ENCODE assay signal across 18 cellular contexts in genomic region chr17:49928826-49929475, GRCh38. TPM values are rescaled to one million over a fixed set of nuclear protein-coding genes. Genes with fewer than 3 reads are reported as not detected.
DNase-seq lines count a peak whose midpoint lies in the region; ATAC-seq lines count a peak whose summit lies in the region.
"Had no signal": no experiment of that assay in that cellular context is flagged by ENCODE, and none has a peak within 500 bp of the region (broad histone marks: within the 10 kb centered on the region; RNA-seq: fewer than 3 reads in every experiment).

No MANE protein-coding gene starts in this region.

- no peak overlapping the region for H3K9ac ChIP-seq in BLaER1 treated with 17β-estradiol and CSF1 and Interleukin-3, amounts not matched to agents 10 nM and 100 nM

- H3K27ac ChIP-seq in BLaER1 treated with 17β-estradiol and CSF1 and Interleukin-3, amounts not matched to agents 10 nM and 100 nM: no peak overlapping the region
- H3K27ac ChIP-seq: HL-60, left lung, pancreas, thoracic aorta had no signal

- peaks cover 0 to 13% (median 0%) of the 10 kb centered on the region in 11 experiments; a peak in 2 of 22 replicates for H4K20me1 ChIP-seq in BLaER1 treated with 17β-estradiol and CSF1 and Interleukin-3, amounts not matched to agents 10 nM and 100 nM

- H3K9me3 ChIP-seq in BLaER1 treated with 17β-estradiol and CSF1 and Interleukin-3, amounts not matched to agents 10 nM and 100 nM (replicated peaks in 1 of 11): no peaks in the 10 kb centered on the region
- H3K9me3 ChIP-seq: left lung, pancreas, thoracic aorta had no signal

- H3K4me3 ChIP-seq in BLaER1 treated with 17β-estradiol and CSF1 and Interleukin-3, amounts not matched to agents 10 nM and 100 nM: no peak overlapping the region
- H3K4me3 ChIP-seq: left lung, pancreas, thoracic aorta had no signal

- no peak for ATAC-seq in GM18907 (IDR thresholded peaks at IDR 0.05; ENCODE audit: unreplicated experiment)
- ATAC-seq: left lung, pancreas had no signal

- no peaks in the 10 kb centered on the region for H3K36me3 ChIP-seq in BLaER1 treated with 17β-estradiol and CSF1 and Interleukin-3, amounts not matched to agents 10 nM and 100 nM
- H3K36me3 ChIP-seq: left lung, pancreas, thoracic aorta had no signal

- peak overlapping the region in 9 of 11 experiments; percentile 12 to 83 (median 74); a peak in 17 of 22 replicates for H3K4me2 ChIP-seq in BLaER1 treated with 17β-estradiol and CSF1 and Interleukin-3, amounts not matched to agents 10 nM and 100 nM

- peaks cover 0 to 18% (median 0%) of the 10 kb centered on the region in 11 experiments; a peak in 4 of 22 replicates for H3K27me3 ChIP-seq in BLaER1 treated with 17β-estradiol and CSF1 and Interleukin-3, amounts not matched to agents 10 nM and 100 nM
- H3K27me3 ChIP-seq: pancreas had no signal

- DNase-seq in HK-2 (ENCODE audit: unreplicated experiment) (peak; percentile 45), SW480 (ENCODE audit: low spot score) (peak; percentile 96), myocyte (ENCODE audit: low read depth) (peak; percentile 70), SK-N-DZ (ENCODE audit: low spot score) (no peak), HuH-7.5 (ENCODE audit: low spot score) (no peak), nucleus accumbens (lab: John Stamatoyannopoulos, UW) (no peak)
- DNase-seq: activated CD4-positive, alpha-beta memory T cell treated with anti-CD3 and anti-CD28 coated beads for 36 hours; activated naive CD8-positive, alpha-beta T cell treated with anti-CD3 and anti-CD28 coated beads for 36 hours; activated T-cell treated with anti-CD3 and anti-CD28 coated beads, Interleukin-2, amount 50 U/mL, for 48 hours; DMS79 treated with DMSO at 0.1 percent for 48 hours; left lung; NCI-H1694; NCI-H510A treated with DMSO at 0.1 percent for 48 hours; pancreas had no signal

- peaks cover 10 to 72% (median 54%) of the 10 kb centered on the region in 10 experiments for H3K4me1 ChIP-seq in BLaER1 treated with 17β-estradiol and CSF1 and Interleukin-3, amounts not matched to agents 10 nM and 100 nM
- H3K4me1 ChIP-seq: left lung, pancreas had no signal

RNA-seq across cellular contexts. Expression of gene DLX4, which starts 40.0 kb away (rescaled TPM):
- not detected in 2 replicates for total RNA-seq in myocyte
- 0.33 TPM for polyA plus RNA-seq in myocyte (2012)
- 0.17 TPM in 1 of 2 replicates, not detected in the other for polyA plus RNA-seq in SK-N-DZ (2014; cell fraction: cytosol; rRNA removed)
- 0.84 and 1.9 TPM in 2 replicates for polyA plus RNA-seq in SK-N-DZ (2014; cell fraction: nucleus; rRNA removed)
- total RNA-seq: thoracic aorta had no signal

Comparison
In these comparisons a context has a peak if more than half of its experiments do, and no peak if none do; other contexts are left out.
1. DNase-seq: peak in HK-2 (single experiment), SW480 (single experiment) and myocyte (single experiment); none in SK-N-DZ (single experiment), HuH-7.5 (single experiment) and nucleus accumbens (0 of 56).